Comparison of ENCODE assay signal across 22 cellular contexts in genomic region chr3:165783383-165783782, GRCh38. TPM values are rescaled to one million over a fixed set of nuclear protein-coding genes. Genes with fewer than 3 reads are reported as not detected.
"Had no signal": no experiment of that assay in that cellular context is flagged by ENCODE, and none has a peak within 500 bp of the region (broad histone marks: within the 10 kb centered on the region; RNA-seq: fewer than 3 reads in every experiment).

No MANE protein-coding gene starts in this region.

- ATAC-seq: Panc1, Right ventricle myocardium inferior, SK-N-SH treated with all-trans-retinoic acid at 6 μM for 48 hours had no signal

- H3K9me3 ChIP-seq: SJCRH30 had no signal

- H3K27me3 ChIP-seq: SJCRH30 had no signal

- H3K4me3 ChIP-seq: SJCRH30 had no signal

- DNase-seq: IMR-90, Karpas-422, KG1, MM.1S, NCI-H1092 treated with DMSO at 0.1 percent for 48 hours, NCI-H1436, NCI-H187, NCI-H2029, NCI-H2081 treated with DMSO at 0.1 percent for 48 hours, NCI-H2171, NCI-H226, NCI-H446, NCI-H510A, NCI-H524 treated with DMSO at 0.1 percent for 48 hours, NCI-H69, NCI-H774, SHP77 treated with DMSO at 0.1 percent for 48 hours, SJCRH30 had no signal

- H3K4me1 ChIP-seq: SJCRH30 had no signal

- H3K27ac ChIP-seq: SJCRH30 had no signal

RNA-seq across cellular contexts. Expression of gene BCHE, which starts 53.8 kb away (rescaled TPM):
- total RNA-seq: HT-29 had no signal
